In genomic region chr18:55494899-55495298, GRCh38 we compare ENCODE assay signal across 36 cellular contexts.
DNase-seq lines count a peak whose midpoint lies in the region; ATAC-seq and TF ChIP-seq lines count a peak whose summit lies in the region.
"Had no signal": no experiment of that assay in that cellular context is flagged by ENCODE, and none has a peak within 500 bp of the region (broad histone marks: within the 10 kb centered on the region; RNA-seq: fewer than 3 reads in every experiment).

No MANE protein-coding gene starts in this region.

- no peak overlapping the region for H2AFZ ChIP-seq in mammary epithelial cell (ENCODE audit: low read depth, low read length)

- H3K27ac ChIP-seq in mammary epithelial cell (ENCODE audit: insufficient read depth, low read depth, low read length): no peak overlapping the region
- H3K27ac ChIP-seq: 22Rv1, body of pancreas, esophagus muscularis mucosa, gastrocnemius medialis, HL-60, right atrium auricular region, spleen, testis had no signal

- no peaks in the 10 kb centered on the region for H3K79me2 ChIP-seq in mammary epithelial cell (ENCODE audit: insufficient read depth, low read length)

- CTCF ChIA-PET in mammary epithelial cell (lab: Charles Lee; ENCODE audit: low non-redundant PET): no interaction called here
- CTCF ChIA-PET in MCF 10A (lab: Yijun Ruan, JAX): no interaction called here

- no peak for ATAC-seq in GM19023 (IDR thresholded peaks at IDR 0.05; ENCODE audit: unreplicated experiment)
- ATAC-seq: activated CD4-positive, CD25-positive, alpha-beta regulatory T cell treated with anti-CD3 and anti-CD28 coated beads, Interleukin-2, amount 50 U/mL, for 24 hours; activated naive CD8-positive, alpha-beta T cell treated with anti-CD3 and anti-CD28 coated beads, Interleukin-2, amount 50 U/mL, for 24 hours; body of pancreas; gastrocnemius medialis; HepG2; left colon had no signal

- H3K27me3 ChIP-seq in mammary epithelial cell (ENCODE audit: insufficient read depth, low read length) (no peaks in the 10 kb centered on the region), kidney epithelial cell (ENCODE audit: control insufficient read depth, insufficient read depth, low read length) (no peaks in the 10 kb centered on the region)
- H3K27me3 ChIP-seq: body of pancreas, esophagus muscularis mucosa, gastrocnemius medialis, right atrium auricular region, spleen, testis had no signal

- WGBS in mammary epithelial cell (ENCODE audit: low coverage, missing lambda C conversion rate): 57% methylated on average over 1 of the region's 1 CpG

- BruUV-seq in mammary epithelial cell (replicated peaks; lab: Mats Ljungman, UMichigan) (no TSS peak), MCF 10A (replicated peaks; lab: Mats Ljungman, UMichigan) (no TSS peak)

- DNase-seq in mammary epithelial cell (peak; percentile 60), MCF 10A (ENCODE audit: unreplicated experiment) (no peak), RPMI7951 (ENCODE audit: low read depth) (peak; percentile 49), kidney epithelial cell (ENCODE audit: low read depth) (peak; percentile 49), anterior cingulate cortex (lab: John Stamatoyannopoulos, UW) (no peak), NCI-H524 (lab: John Stamatoyannopoulos, UW) (no peak), NCI-H2081 treated with DMSO at 0.1 percent for 48 hours (lab: John Stamatoyannopoulos, UW) (no peak)
- DNase-seq: activated CD4-positive, alpha-beta T cell treated with anti-CD3 and anti-CD28 coated beads, Interleukin-2, amount 50 U/mL, for 4 hours; activated naive CD4-positive, alpha-beta T cell; activated naive CD8-positive, alpha-beta T cell treated with anti-CD3 and anti-CD28 coated beads, Interleukin-2, amount 50 U/mL, for 24 hours; body of pancreas; Caco-2; endodermal cell; gastrocnemius medialis; GOT3; left colon; NCI-H1092 treated with DMSO at 0.1 percent for 48 hours; NCI-H187; SHP77 treated with DMSO at 0.1 percent for 48 hours; spleen; stimulated activated CD4-positive, alpha-beta T cell treated with anti-CD3 and anti-CD28 coated beads, Interleukin-2, amount 100 ng/mL, for 24 hours; stimulated activated CD8-positive, alpha-beta memory T cell treated with anti-CD3 and anti-CD28 coated beads, Interleukin-4, amount 100 ng/mL, for 48 hours; T-helper 2 cell; testis had no signal

- POLR2A ChIA-PET in MCF 10A (lab: Yijun Ruan, JAX): no interaction called here

- H4K20me1 ChIP-seq in mammary epithelial cell (ENCODE audit: insufficient read depth, low read length): no peaks in the 10 kb centered on the region

- no peaks in the 10 kb centered on the region for H3K9me3 ChIP-seq in mammary epithelial cell (replicated peaks; ENCODE audit: insufficient read depth, low read length)
- H3K9me3 ChIP-seq: body of pancreas, Caco-2, esophagus muscularis mucosa, gastrocnemius medialis, right atrium auricular region, spleen, testis had no signal

- H3K4me3 Mint-ChIP-seq in MCF 10A (ENCODE audit: unreplicated experiment): no peak overlapping the region
- H3K4me3 Mint-ChIP-seq: activated naive CD8-positive, alpha-beta T cell treated with anti-CD3 and anti-CD28 coated beads, Interleukin-2, amount 50 U/mL, for 24 hours; CD14-positive monocyte; central memory CD8-positive, alpha-beta T cell; dendritic cell treated with granulocyte-macrophage colony-stimulating factor and Interleukin-4, amounts not matched to agents 40 ng/mL and 50 ng/mL, for 4 days; endodermal cell; neural crest cell; stimulated activated naive CD8-positive, alpha-beta T cell treated with anti-CD3 and anti-CD28 coated beads, Interleukin-15, Interleukin-2, amounts not matched to agents 100 ng/mL and 50 ng/mL, for 24 hours had no signal

- H3K4me1 ChIP-seq in mammary epithelial cell (ENCODE audit: insufficient read depth, low read length): no peaks in the 10 kb centered on the region
- H3K4me1 ChIP-seq: body of pancreas, testis had no signal

- H3K4me3 ChIP-seq in mammary epithelial cell (replicated peaks in 1 of 3; ENCODE audit: insufficient read depth in 1 of 3, low read depth in 2 of 3, low read length in 3 of 3) (no peak overlapping the region), kidney epithelial cell (ENCODE audit: low read depth, low read length) (no peak overlapping the region)
- H3K4me3 ChIP-seq: body of pancreas, esophagus muscularis mucosa, gastrocnemius medialis, right atrium auricular region, spleen, testis had no signal

- no peak overlapping the region for H3K4me2 ChIP-seq in mammary epithelial cell (ENCODE audit: insufficient read depth, low read depth, low read length)

- dilution Hi-C loops in mammary epithelial cell (cut with HindIII; ENCODE audit: low sequenced_read_pairs): no loop called here

- H3K27me3 Mint-ChIP-seq in MCF 10A (ENCODE audit: insufficient read depth, unreplicated experiment): no peaks in the 10 kb centered on the region
- H3K27me3 Mint-ChIP-seq: central memory CD8-positive, alpha-beta T cell; dendritic cell treated with granulocyte-macrophage colony-stimulating factor and Interleukin-4, amounts not matched to agents 40 ng/mL and 50 ng/mL, for 4 days had no signal

- H3K36me3 ChIP-seq in mammary epithelial cell (ENCODE audit: insufficient read depth, low read length) (no peaks in the 10 kb centered on the region), kidney epithelial cell (ENCODE audit: control insufficient read depth, insufficient read depth, low read length) (no peaks in the 10 kb centered on the region)
- H3K36me3 ChIP-seq: esophagus muscularis mucosa, gastrocnemius medialis, right atrium auricular region, spleen had no signal

- TF ChIP-seq CTCF in mammary epithelial cell (conservative IDR thresholded peaks at IDR 0.05 in 1 of 2, IDR thresholded peaks at IDR 0.05 in 1 of 2; ENCODE audit: extremely low read depth in 1 of 2, insufficient read depth in 1 of 2, low read depth in 1 of 2, low read length in 2 of 2) (no peak), MCF 10A (IDR thresholded peaks at IDR 0.05; ENCODE audit: unreplicated experiment) (no peak), kidney epithelial cell (IDR thresholded peaks at IDR 0.05; ENCODE audit: insufficient read depth, low read length, poor library complexity, severe bottlenecking) (no peak)

- H3K27ac Mint-ChIP-seq in MCF 10A (ENCODE audit: low read depth, unreplicated experiment): no peak overlapping the region
- H3K27ac Mint-ChIP-seq: activated naive CD8-positive, alpha-beta T cell treated with anti-CD3 and anti-CD28 coated beads, Interleukin-2, amount 50 U/mL, for 24 hours; dendritic cell treated with granulocyte-macrophage colony-stimulating factor and Interleukin-4, amounts not matched to agents 40 ng/mL and 50 ng/mL, for 4 days; endodermal cell; stimulated activated naive CD8-positive, alpha-beta T cell treated with anti-CD3 and anti-CD28 coated beads, Interleukin-15, Interleukin-2, amounts not matched to agents 100 ng/mL and 50 ng/mL, for 24 hours had no signal

- no peaks in the 10 kb centered on the region for H3K36me3 Mint-ChIP-seq in MCF 10A (ENCODE audit: insufficient read depth, unreplicated experiment)
- H3K36me3 Mint-ChIP-seq: CD14-positive monocyte had no signal

- H3K9ac ChIP-seq in mammary epithelial cell (ENCODE audit: insufficient read depth, low read length): no peak overlapping the region

- intact Hi-C loops in mammary epithelial cell (cut with micrococcal nuclease) (no loop called here), MCF 10A (cut with micrococcal nuclease) (no loop called here)

- H3K9me3 Mint-ChIP-seq in MCF 10A (ENCODE audit: unreplicated experiment): no peaks in the 10 kb centered on the region
- H3K9me3 Mint-ChIP-seq: activated naive CD8-positive, alpha-beta T cell treated with anti-CD3 and anti-CD28 coated beads, Interleukin-2, amount 50 U/mL, for 24 hours; CD14-positive monocyte; central memory CD8-positive, alpha-beta T cell; dendritic cell treated with granulocyte-macrophage colony-stimulating factor and Interleukin-4, amounts not matched to agents 40 ng/mL and 50 ng/mL, for 4 days; endodermal cell; neural crest cell; stimulated activated naive CD8-positive, alpha-beta T cell treated with anti-CD3 and anti-CD28 coated beads, Interleukin-15, Interleukin-2, amounts not matched to agents 100 ng/mL and 50 ng/mL, for 24 hours had no signal

- H3K4me1 Mint-ChIP-seq in MCF 10A (ENCODE audit: insufficient read depth, unreplicated experiment): no peaks in the 10 kb centered on the region

- in situ Hi-C loops in mammary epithelial cell (cut with MboI; ENCODE audit: low sequenced_read_pairs in 2 of 2): no loop called here

Comparison
In these comparisons a context has a peak if more than half of its experiments do, and no peak if none do; other contexts are left out.
1. DNase-seq: peak in mammary epithelial cell (single experiment), RPMI7951 (single experiment) and kidney epithelial cell (single experiment); none in MCF 10A (single experiment), anterior cingulate cortex (0 of 58), NCI-H524 (0 of 2) and NCI-H2081 treated with DMSO at 0.1 percent for 48 hours (single experiment).